ENCODE assay signal across 26 cellular contexts in genomic region chr17:73302189-73302588, GRCh38. TPM values are rescaled to one million over a fixed set of nuclear protein-coding genes. Genes with fewer than 3 reads are reported as not detected.
A peak's percentile ranks its signal among the peaks of the same experiment; 100 is the strongest.
DNase-seq lines count a peak whose midpoint lies in the region; TF ChIP-seq lines count a peak whose summit lies in the region.
"Had no signal": no experiment of that assay in that cellular context is flagged by ENCODE, and none has a peak within 500 bp of the region (broad histone marks: within the 10 kb centered on the region; RNA-seq: fewer than 3 reads in every experiment).

No MANE protein-coding gene starts in this region.

- TF ChIP-seq POLR2A in thyroid gland (IDR thresholded peaks at IDR 0.05): no peak

- DNase-seq in M059J (ENCODE audit: low read depth): peak; percentile 24
- no peak for DNase-seq in ascending aorta (ENCODE audit: low spot score in 2 of 2)
- DNase-seq in fibroblast of villous mesenchyme (ENCODE audit: low read depth): peak; percentile 75
- DNase-seq in thyroid gland: no peak
- DNase-seq in RKO (ENCODE audit: low spot score): no peak
- DNase-seq in NCI-H82 (lab: John Stamatoyannopoulos, UW): no peak
- no peak for DNase-seq in inferior parietal cortex (ENCODE audit: extremely low spot score)
- DNase-seq: activated CD4-positive, alpha-beta T cell treated with anti-CD3 and anti-CD28 coated beads for 48 hours; activated T-cell treated with anti-CD3 and anti-CD28 coated beads, Interleukin-2, amount 50 U/mL, for 4 hours; CD4-positive, alpha-beta T cell; DMS 273 treated with DMSO at 0.1 percent for 48 hours; heart right ventricle; left colon; mesendoderm; MV-4-11; naive thymus-derived CD4-positive, alpha-beta T cell; NCI-H1694; NK-92 treated with Interleukin-12 subunit alpha and Interleukin-12 subunit beta, amount 100 ng/mL, for 24 hours; stimulated activated CD4-positive, alpha-beta T cell treated with anti-CD3 and anti-CD28 coated beads, Interleukin-2, amount 100 ng/mL, for 48 hours; T-helper 17 cell had no signal

- H3K36me3 ChIP-seq in ascending aorta: no peaks in the 10 kb centered on the region
- H3K36me3 ChIP-seq in thyroid gland: no peaks in the 10 kb centered on the region

- H3K27ac ChIP-seq in ascending aorta (peak overlapping the region; percentile 5 to 37), thyroid gland (peak overlapping the region in 2 of 3 donors; percentile 25 to 67)
- H3K27ac ChIP-seq: KMS-11 had no signal

- no peaks in the 10 kb centered on the region for H3K9me3 ChIP-seq in ascending aorta
- H3K9me3 ChIP-seq in thyroid gland: no peaks in the 10 kb centered on the region
- H3K9me3 ChIP-seq: heart right ventricle had no signal

- H3K4me3 ChIP-seq in ascending aorta (no peak overlapping the region), fibroblast of villous mesenchyme (ENCODE audit: low read depth, low read length) (no peak overlapping the region), thyroid gland (replicated peaks in 1 of 3) (no peak overlapping the region)
- H3K4me3 ChIP-seq: GM23338, heart right ventricle had no signal

- 80% methylated on average over 3 of the region's 3 CpGs for WGBS in thyroid gland, 2 donors

- no peaks in the 10 kb centered on the region for H3K27me3 ChIP-seq in ascending aorta
- H3K27me3 ChIP-seq in thyroid gland: no peaks in the 10 kb centered on the region
- H3K27me3 ChIP-seq: heart right ventricle had no signal

- peaks cover 14 to 54% of the 10 kb centered on the region in 2 donors for H3K4me1 ChIP-seq in ascending aorta
- H3K4me1 ChIP-seq in thyroid gland: peaks cover 75 to 93% of the 10 kb centered on the region in 2 donors

- TF ChIP-seq CTCF in ascending aorta (IDR thresholded peaks at IDR 0.05): no peak
- TF ChIP-seq CTCF in fibroblast of villous mesenchyme (IDR thresholded peaks at IDR 0.05; ENCODE audit: insufficient read depth, low read depth, low read length): no peak
- TF ChIP-seq CTCF in thyroid gland (IDR thresholded peaks at IDR 0.05): no peak

- intact Hi-C loops in ascending aorta (cut with DNase I) (no loop called here), thyroid gland (cut with DNase I) (no loop called here)

RNA-seq across cellular contexts. Expression of gene CDC42EP4, which starts 9.6 kb away (rescaled TPM):
- total RNA-seq in M059J (2014; rRNA removed; shearing (Covaris generic)): 12.7 and 16.6 TPM in 2 replicates
- total RNA-seq in ascending aorta: 104 TPM
- total RNA-seq in fibroblast of villous mesenchyme: 36.4 and 54.8 TPM in 2 replicates
- 100 to 1,000 TPM in 2 of 4 donors, 10 to 100 TPM in 2; 68.7 to 172 (median 97.3) TPM for total RNA-seq in thyroid gland

RNA-seq across cellular contexts. Expression of gene CPSF4L, which starts 40.5 kb away (rescaled TPM):
- total RNA-seq in M059J (2014; rRNA removed; shearing (Covaris generic)): not detected in 2 replicates
- not detected for total RNA-seq in ascending aorta
- not detected in 2 replicates for total RNA-seq in fibroblast of villous mesenchyme
- not detected for total RNA-seq in thyroid gland
- total RNA-seq: activated T-cell treated with anti-CD3 and anti-CD28 coated beads, Interleukin-2, amount 50 U/mL, for 4 hours; cardiac septum; CD4-positive, alpha-beta T cell; GM23338; heart right ventricle; naive thymus-derived CD4-positive, alpha-beta T cell; renal cortical epithelial cell; SK-MEL-5; T-helper 17 cell; temporal lobe had no signal

Comparison
In these comparisons a context has a peak if more than half of its experiments do, and no peak if none do; other contexts are left out.
1. DNase-seq: peak in M059J (single experiment) and fibroblast of villous mesenchyme (single experiment); none in ascending aorta (0 of 2), thyroid gland (0 of 2), RKO (single experiment), NCI-H82 (single experiment) and inferior parietal cortex (single experiment).